8 cellular contexts compared by ENCODE assay signal in the genomic region with DNA sequence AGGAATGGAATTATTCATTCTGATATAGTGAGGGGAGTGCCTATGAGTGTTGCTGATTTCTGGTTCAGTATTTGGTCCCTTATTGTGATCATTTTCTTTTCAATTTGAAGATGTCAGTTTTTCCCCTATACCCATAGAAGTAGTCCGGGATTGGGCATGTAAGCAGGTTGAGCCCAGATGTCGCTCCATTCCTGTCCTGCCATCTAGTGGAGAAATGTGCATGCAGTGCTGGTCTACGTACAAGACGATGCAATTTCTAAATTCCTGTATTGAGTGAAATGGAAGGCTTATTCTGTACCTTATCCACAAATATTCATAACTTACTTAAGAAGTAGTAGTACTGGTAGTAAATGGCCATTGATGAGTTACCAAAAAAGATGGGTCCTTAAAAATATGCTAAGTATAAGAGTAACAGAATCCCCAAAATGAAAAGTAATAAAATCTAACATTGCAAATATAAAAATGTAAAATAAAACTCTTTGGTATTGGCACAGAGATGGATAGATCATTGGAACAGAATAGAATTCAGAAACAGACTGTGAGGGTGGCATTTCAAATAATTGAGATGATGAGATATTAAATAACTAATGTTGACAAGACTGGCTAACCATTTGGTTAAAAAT.
DNase-seq lines count a peak whose midpoint lies in the region; TF ChIP-seq lines count a peak whose summit lies in the region.

No MANE protein-coding gene starts in this region.

- no peak overlapping the region for H3T11ph ChIP-seq in H9 (ENCODE audit: low read length)

- H2BK12ac ChIP-seq in H9 (ENCODE audit: insufficient read length, low read depth, low read length) = no peak overlapping the region

- peak; percentile 91 for TF ChIP-seq CTCF in H9 (conservative IDR thresholded peaks at IDR 0.05)

- in situ Hi-C loops in T47D (cut with HindIII; ENCODE audit: low pct_unique_long_range_greater_than_20kb, low sequenced_read_pairs) = no loop called here

- no CpG with 5 or more reads among the region's 4 CpGs for WGBS in H9 (ENCODE audit: extremely low coverage, insufficient read length, low lambda C conversion rate)

- H3K9me3 ChIP-seq in H9 (ENCODE audit: control insufficient read depth, low read depth, low read length) = no peaks in the 10 kb centered on the region

- H4K8ac ChIP-seq in H9 (replicated peaks; ENCODE audit: insufficient read length, low read depth, low read length) = no peak overlapping the region

- H2AFZ ChIP-seq in H9 (ENCODE audit: low read length) = no peak overlapping the region

- H4K20me1 ChIP-seq in H9 (ENCODE audit: control insufficient read depth, insufficient read depth, insufficient read length) = no peaks in the 10 kb centered on the region

- peaks cover 2% of the 10 kb centered on the region; the same call in 1 of the 2 replicates for H3K79me2 ChIP-seq in H9 (ENCODE audit: insufficient read depth, low read length)

- no peak overlapping the region for H3K18ac ChIP-seq in H9 (ENCODE audit: insufficient read length, low read depth, low read length)

- no peaks in the 10 kb centered on the region for H3K9me3 Mint-ChIP-seq in H9

- no peak overlapping the region for H3K14ac ChIP-seq in H9 (ENCODE audit: insufficient read depth, low read length)

- H3K4me3 Mint-ChIP-seq in H9 = no peak overlapping the region

- H2BK20ac ChIP-seq in H9 (ENCODE audit: low read depth, low read length, poor library complexity, severe bottlenecking) = no peak overlapping the region

- H3K4me1 Mint-ChIP-seq in H9 = peaks cover 39 to 41% of the 10 kb centered on the region in 2 experiments

- no peak overlapping the region for H2BK120ac ChIP-seq in H9 (ENCODE audit: low read depth, low read length, poor library complexity, severe bottlenecking)

- H3K27ac ChIP-seq in H9 (ENCODE audit: insufficient read length, low read depth, low read length) = no peak overlapping the region

- H2BK5ac ChIP-seq in H9 (ENCODE audit: insufficient read length, low read length) = no peak overlapping the region

- H2BK15ac ChIP-seq in H9 (ENCODE audit: low read depth, low read length) = no peak overlapping the region

- peaks cover 0 to under 1% (median 0%) of the 10 kb centered on the region in 3 experiments; a peak in 2 of 7 replicates for H3K36me3 Mint-ChIP-seq in H9 (ENCODE audit: insufficient read depth in 1 of 3, low read depth in 3 of 3)

- no peaks in the 10 kb centered on the region for H3K79me1 ChIP-seq in H9 (ENCODE audit: insufficient read depth, low read depth, low read length, poor library complexity, severe bottlenecking)

- no peak overlapping the region for H4K91ac ChIP-seq in H9 (ENCODE audit: insufficient read length, low read depth, low read length)

- H2AK5ac ChIP-seq in H9 (ENCODE audit: insufficient read length, low read length) = no peak overlapping the region

- H3K56ac ChIP-seq in H9 (ENCODE audit: insufficient read length, low read depth, low read length) = no peak overlapping the region

- H3K23me2 ChIP-seq in H9 (ENCODE audit: insufficient read length, low read depth, low read length, poor library complexity, severe bottlenecking) = no peaks in the 10 kb centered on the region

- no peak overlapping the region for H3K4me2 ChIP-seq in H9 (ENCODE audit: insufficient read depth, insufficient read length, low read length)

- H3K4ac ChIP-seq in H9 (ENCODE audit: low read depth, low read length) = no peak overlapping the region

- H3K9ac ChIP-seq in H9 (ENCODE audit: extremely low read depth, insufficient read length, low read length) = no peak overlapping the region

- DNase-seq in activated gamma-delta T cell treated with Interleukin-2 at 50 U/mL for 16 hours (peak; percentile 4), activated gamma-delta T cell (lab: John Stamatoyannopoulos, UW) (no peak), H9 (peak; percentile 70), LHCN-M2 (ENCODE audit: low read depth) (peak; percentile 56), RPMI8226 (peak; percentile 56), T47D (ENCODE audit: low read depth in 1 of 2, low spot score in 1 of 2) (peak; percentile 10 to 74), islet precursor cell (peak; percentile 83)
- peak; percentile 34 for DNase-seq in stimulated activated CD4-positive, alpha-beta T cell treated with anti-CD3 and anti-CD28 coated beads, Interleukin-4, amount 100 ng/mL, for 24 hours

- no peak overlapping the region for H4K5ac ChIP-seq in H9 (ENCODE audit: insufficient read length, low read depth, low read length)

- H3K4me1 ChIP-seq in H9 (ENCODE audit: insufficient read depth, low read length) = peaks cover 4% of the 10 kb centered on the region; the same call in 1 of the 2 replicates

- H3K23ac ChIP-seq in H9 (ENCODE audit: insufficient read length, low read depth, low read length) = no peak overlapping the region

- no peak overlapping the region for H3K27ac Mint-ChIP-seq in H9

- no peaks in the 10 kb centered on the region for H3K27me3 Mint-ChIP-seq in H9 (ENCODE audit: low read depth)

- H3K27me3 ChIP-seq in H9 (ENCODE audit: insufficient read depth, low read length) = no peaks in the 10 kb centered on the region
